ENCODE assay signal across 20 cellular contexts in the genomic region with DNA sequence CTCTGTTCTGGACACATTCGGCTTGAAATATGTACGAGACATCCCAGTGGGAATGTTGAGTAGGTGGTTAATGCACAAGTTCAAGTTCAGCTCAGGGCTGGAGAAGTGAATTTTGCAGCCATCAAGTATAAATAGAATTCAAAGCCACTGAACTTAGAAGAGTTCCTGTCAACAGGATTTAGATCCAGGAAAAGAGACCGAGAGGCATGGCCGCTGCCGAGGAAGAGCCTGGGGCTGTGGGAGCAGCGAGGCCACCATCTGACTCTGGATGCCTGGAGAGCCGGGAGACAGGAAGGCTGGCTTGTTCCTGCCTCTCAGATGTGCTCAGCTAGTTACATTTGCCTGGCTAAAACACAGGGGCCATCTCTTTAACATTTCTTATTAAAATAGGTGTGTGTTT.
"Had no signal": no experiment of that assay in that cellular context is flagged by ENCODE, and none has a peak within 500 bp of the region (broad histone marks: within the 10 kb centered on the region; RNA-seq: fewer than 3 reads in every experiment).

No MANE protein-coding gene starts in this region.

- H3K36me3 ChIP-seq: ovary had no signal

- ATAC-seq: left cardiac atrium, left ventricle myocardium superior, natural killer cell had no signal

- H3K4me2 ChIP-seq: smooth muscle cell had no signal

- H3K27ac Mint-ChIP-seq: mesothelial cell of epicardium had no signal

- H3K4me3 Mint-ChIP-seq: immature natural killer cell; mesothelial cell of epicardium; natural killer cell; neural crest cell; stimulated activated naive CD8-positive, alpha-beta T cell treated with anti-CD3 and anti-CD28 coated beads, Interleukin-15, Interleukin-2, amounts not matched to agents 100 ng/mL and 50 ng/mL, for 24 hours had no signal

- FAIRE-seq: endometrium, kidney had no signal

- H3K27me3 Mint-ChIP-seq: stimulated activated naive CD8-positive, alpha-beta T cell treated with anti-CD3 and anti-CD28 coated beads, Interleukin-15, Interleukin-2, amounts not matched to agents 100 ng/mL and 50 ng/mL, for 24 hours had no signal

- H3K4me3 ChIP-seq: coronary artery, esophagus squamous epithelium, lung, ovary, smooth muscle cell, testis, tibial nerve had no signal

- H3K4me1 Mint-ChIP-seq: mesothelial cell of epicardium had no signal

- H3K27me3 ChIP-seq: esophagus squamous epithelium, ovary, testis, tibial nerve had no signal

- H3K9me3 Mint-ChIP-seq: immature natural killer cell, natural killer cell had no signal

- DNase-seq: caudate nucleus; effector CD4-positive, alpha-beta T cell; esophagus squamous epithelium; immature natural killer cell; kidney; left cardiac atrium; left ventricle myocardium superior; natural killer cell; ovary; right cardiac atrium; stimulated activated CD4-positive, alpha-beta T cell treated with anti-CD3 and anti-CD28 coated beads, Interleukin-2, amount 100 ng/mL, for 48 hours; testis had no signal

- H3K9me3 ChIP-seq: testis, tibial nerve had no signal

- H3K4me1 ChIP-seq: esophagus squamous epithelium, testis had no signal

- H3K27ac ChIP-seq: coronary artery, esophagus squamous epithelium, ovary, testis, tibial nerve had no signal
